ENCODE assay signal across 1 cellular context in genomic region chr5:14915291-14915976, GRCh38.
A peak's percentile ranks its signal among the peaks of the same experiment; 100 is the strongest.
TF ChIP-seq lines count a peak whose summit lies in the region.

No MANE protein-coding gene starts in this region.

TF ChIP-seq in HepG2, 621 proteins besides CTCF, POLR2A, EP300 and RAD21 (continued from another document and continues in another):
- TF ChIP-seq HMGXB3 (CRISPR knock-in tag; IDR thresholded peaks at IDR 0.05; ENCODE audit: borderline replicate concordance) (no peak), TEAD3 (CRISPR knock-in tag; optimal IDR thresholded peaks at IDR 0.05; ENCODE audit: borderline replicate concordance) (peak; percentile 35), ZNF263 (CRISPR knock-in tag; IDR thresholded peaks at IDR 0.05) (no peak), ZNF329 (CRISPR knock-in tag; IDR thresholded peaks at IDR 0.05; ENCODE audit: low read depth) (no peak), ZBTB40 (IDR thresholded peaks at IDR 0.05) (no peak), ZBTB40 (CRISPR knock-in tag; IDR thresholded peaks at IDR 0.05) (no peak), ZNF841 (CRISPR knock-in tag; IDR thresholded peaks at IDR 0.05; ENCODE audit: borderline replicate concordance) (no peak), AGO2 (optimal IDR thresholded peaks at IDR 0.05; ENCODE audit: low read depth, low read length) (no peak), ZNF574 (CRISPR knock-in tag; IDR thresholded peaks at IDR 0.05) (0 out of 2 replicates have a peak, but pooled peaks have one; percentile 19), ZBTB39 (CRISPR knock-in tag; IDR thresholded peaks at IDR 0.05) (no peak), MLLT10 (CRISPR knock-in tag; IDR thresholded peaks at IDR 0.05) (no peak), ZSCAN31 (CRISPR knock-in tag; IDR thresholded peaks at IDR 0.05; ENCODE audit: low read depth) (no peak), LBX2 (CRISPR knock-in tag; IDR thresholded peaks at IDR 0.05; ENCODE audit: borderline replicate concordance) (no peak), ZBTB37 (CRISPR knock-in tag; IDR thresholded peaks at IDR 0.05) (no peak), ZNF772 (CRISPR knock-in tag; IDR thresholded peaks at IDR 0.05) (no peak), ZBTB21 (CRISPR knock-in tag; IDR thresholded peaks at IDR 0.05) (no peak), NCOA2 (CRISPR knock-in tag; IDR thresholded peaks at IDR 0.05) (peak; percentile 82), ZFP90 (CRISPR knock-in tag; IDR thresholded peaks at IDR 0.05; ENCODE audit: borderline replicate concordance) (no peak), CREB1 (IDR thresholded peaks at IDR 0.05) (no peak), CREB1 (CRISPR knock-in tag; IDR thresholded peaks at IDR 0.05) (no peak), AKNA (CRISPR knock-in tag; IDR thresholded peaks at IDR 0.05; ENCODE audit: borderline replicate concordance) (no peak), BCL3 (CRISPR knock-in tag; IDR thresholded peaks at IDR 0.05) (no peak), SMAD9 (CRISPR knock-in tag; IDR thresholded peaks at IDR 0.05) (no peak), PHB2 (IDR thresholded peaks at IDR 0.05; ENCODE audit: partially characterized antibody) (no peak)
